ENCODE assay signal across 8 cellular contexts in the genomic region with DNA sequence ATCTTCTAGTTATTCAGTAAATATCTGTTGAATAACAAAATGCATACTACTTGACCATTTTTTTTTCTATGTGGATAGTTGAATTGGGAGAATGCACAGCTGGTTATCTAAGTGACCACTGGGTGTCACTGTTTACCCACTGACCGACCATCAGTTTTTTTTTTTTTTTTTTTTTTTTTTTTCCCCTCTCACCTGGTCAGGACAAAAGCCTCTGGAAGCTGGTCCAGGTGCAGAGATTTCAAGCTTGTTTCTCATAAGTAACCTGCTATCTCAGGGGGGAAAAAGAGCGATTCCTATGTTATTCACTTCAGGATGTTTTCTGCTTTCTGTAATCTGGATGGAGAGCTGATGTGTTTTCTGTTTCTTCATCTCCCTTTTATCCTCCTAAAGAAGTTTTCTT.
DNase-seq lines count a peak whose midpoint lies in the region; FAIRE-seq and TF ChIP-seq lines count a peak whose summit lies in the region.

No MANE protein-coding gene starts in this region.

- H3K27ac Mint-ChIP-seq in mesothelial cell of epicardium = no peak overlapping the region
- no peak overlapping the region for H3K27ac Mint-ChIP-seq in activated T-helper 2 cell treated with anti-CD3 and anti-CD28 coated beads, Interferon-gamma antibody, Interleukin-2, Interleukin-4, amounts not matched to agents 10 μg/mL and 5 μg/mL and 100 μg/mL, durations not matched to agents 14 hours and 24 hours and 36 hours

- peaks cover 21% of the 10 kb centered on the region for H3K4me1 Mint-ChIP-seq in mesothelial cell of epicardium
- no peaks in the 10 kb centered on the region for H3K4me1 Mint-ChIP-seq in activated T-helper 2 cell treated with anti-CD3 and anti-CD28 coated beads, Interferon-gamma antibody, Interleukin-2, Interleukin-4, amounts not matched to agents 10 μg/mL and 5 μg/mL and 100 μg/mL, durations not matched to agents 14 hours and 24 hours and 36 hours (ENCODE audit: low read depth)

- no peaks in the 10 kb centered on the region for H3K36me3 Mint-ChIP-seq in mesothelial cell of epicardium
- no peaks in the 10 kb centered on the region for H3K36me3 Mint-ChIP-seq in activated T-helper 2 cell treated with anti-CD3 and anti-CD28 coated beads, Interferon-gamma antibody, Interleukin-2, Interleukin-4, amounts not matched to agents 10 μg/mL and 5 μg/mL and 100 μg/mL, durations not matched to agents 14 hours and 24 hours and 36 hours (ENCODE audit: low read depth)

- intact Hi-C loops in activated T-helper 2 cell treated with anti-CD3 and anti-CD28 coated beads, Interferon-gamma antibody, Interleukin-2, Interleukin-4, amounts not matched to agents 10 μg/mL and 5 μg/mL and 100 μg/mL, durations not matched to agents 14 hours and 24 hours and 36 hours (cut with micrococcal nuclease) = loop anchor here (10.0 kb wide), 1 partner anchor 1405 kb away; no protein-coding TSS in a partner anchor

- no peak overlapping the region for H3K4me3 ChIP-seq in bronchial epithelial cell (ENCODE audit: low read depth, low read length)

- H3K36me3 ChIP-seq in bronchial epithelial cell (ENCODE audit: control insufficient read depth, insufficient read depth, low read length) = no peaks in the 10 kb centered on the region

- no peak for FAIRE-seq in GM19239 (lab: Jason Lieb, UNC)
- no peak for FAIRE-seq in bronchial epithelial cell (lab: Jason Lieb, UNC)

- DNase-seq in AG20443 (ENCODE audit: low spot score) (peak; percentile 65), GM19239 (ENCODE audit: insufficient read length, low spot score) (peak; percentile 44), NCI-H2171 (lab: John Stamatoyannopoulos, UW) (peak; percentile 42), bronchial epithelial cell (ENCODE audit: low read depth) (peak; percentile 23), mesothelial cell of epicardium (ENCODE audit: low spot score in 2 of 2, unreplicated experiment in 2 of 2) (no peak), T-helper 9 cell (no peak), NCI-H446 treated with DMSO at 0.1 percent for 48 hours (lab: John Stamatoyannopoulos, UW) (no peak)
- no peak for DNase-seq in activated T-helper 2 cell treated with anti-CD3 and anti-CD28 coated beads, Interferon-gamma antibody, Interleukin-2, Interleukin-4, amounts not matched to agents 10 μg/mL and 5 μg/mL and 100 μg/mL, durations not matched to agents 14 hours and 24 hours and 36 hours (ENCODE audit: low spot score)

- H3K4me3 Mint-ChIP-seq in mesothelial cell of epicardium = no peak overlapping the region
- no peak overlapping the region for H3K4me3 Mint-ChIP-seq in activated T-helper 2 cell treated with anti-CD3 and anti-CD28 coated beads, Interferon-gamma antibody, Interleukin-2, Interleukin-4, amounts not matched to agents 10 μg/mL and 5 μg/mL and 100 μg/mL, durations not matched to agents 14 hours and 24 hours and 36 hours (ENCODE audit: low read depth)

- H3K9me3 Mint-ChIP-seq in mesothelial cell of epicardium = no peaks in the 10 kb centered on the region
- H3K9me3 Mint-ChIP-seq in activated T-helper 2 cell treated with anti-CD3 and anti-CD28 coated beads, Interferon-gamma antibody, Interleukin-2, Interleukin-4, amounts not matched to agents 10 μg/mL and 5 μg/mL and 100 μg/mL, durations not matched to agents 14 hours and 24 hours and 36 hours = no peaks in the 10 kb centered on the region

- no peaks in the 10 kb centered on the region for H3K27me3 ChIP-seq in bronchial epithelial cell (ENCODE audit: control insufficient read depth, insufficient read depth, low read length)

- TF ChIP-seq CTCF in bronchial epithelial cell (IDR thresholded peaks at IDR 0.05; ENCODE audit: insufficient read depth, low read length, severe bottlenecking) (peak; percentile 66), mesothelial cell of epicardium (IDR thresholded peaks at IDR 0.05; ENCODE audit: unreplicated experiment) (peak; percentile 87)

- H3K27me3 Mint-ChIP-seq in mesothelial cell of epicardium (ENCODE audit: low read depth) = peaks cover 10% of the 10 kb centered on the region
- no peaks in the 10 kb centered on the region for H3K27me3 Mint-ChIP-seq in activated T-helper 2 cell treated with anti-CD3 and anti-CD28 coated beads, Interferon-gamma antibody, Interleukin-2, Interleukin-4, amounts not matched to agents 10 μg/mL and 5 μg/mL and 100 μg/mL, durations not matched to agents 14 hours and 24 hours and 36 hours (ENCODE audit: low read depth)

Comparison
In these comparisons a context has a peak if more than half of its experiments do, and no peak if none do; other contexts are left out.
1. DNase-seq: peak in AG20443 (single experiment), GM19239 (single experiment), NCI-H2171 (single experiment) and bronchial epithelial cell (single experiment); none in mesothelial cell of epicardium (0 of 2), activated T-helper 2 cell treated with anti-CD3 and anti-CD28 coated beads, Interferon-gamma antibody, Interleukin-2, Interleukin-4, amounts not matched to agents 10 μg/mL and 5 μg/mL and 100 μg/mL, durations not matched to agents 14 hours and 24 hours and 36 hours (single experiment), T-helper 9 cell (single experiment) and NCI-H446 treated with DMSO at 0.1 percent for 48 hours (single experiment).